Comparison of ENCODE assay signal across 2 cellular contexts in the genomic region with DNA sequence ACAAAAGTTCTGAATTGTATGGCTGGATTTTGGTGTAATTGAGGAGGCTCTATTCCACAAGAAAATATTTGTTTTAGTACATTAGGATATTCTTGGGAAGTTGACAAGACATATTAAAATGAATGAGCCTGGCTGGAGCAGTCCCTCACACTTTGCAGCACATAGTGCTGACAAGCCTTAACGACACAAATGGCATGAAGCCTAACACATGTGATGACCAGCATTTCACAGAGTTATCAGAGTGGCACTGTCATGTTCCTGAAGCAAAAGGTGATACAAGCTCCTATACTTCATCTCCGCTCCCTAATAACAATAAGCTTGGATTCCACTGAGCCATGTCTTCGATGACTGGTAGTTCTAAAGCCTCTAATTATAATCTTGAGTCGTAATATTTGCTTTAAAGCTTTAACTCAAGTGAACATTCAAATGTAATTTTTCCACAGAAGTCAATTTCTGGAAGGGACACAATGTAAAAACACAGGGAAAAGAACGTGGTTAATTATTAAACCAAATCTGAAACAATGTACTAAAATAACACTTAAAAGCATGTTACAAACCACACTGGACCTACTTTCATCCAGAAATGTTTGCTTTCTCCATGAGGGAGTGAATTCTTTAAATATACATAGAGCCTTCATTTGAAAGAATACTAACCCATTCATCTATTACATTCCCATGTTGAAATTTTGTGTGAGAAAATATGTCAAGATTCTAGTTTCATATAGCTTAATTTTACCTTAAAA.
A peak's percentile ranks its signal among the peaks of the same experiment; 100 is the strongest.
TF ChIP-seq lines count a peak whose summit lies in the region.

No MANE protein-coding gene starts in this region.

TF ChIP-seq in A549, 52 proteins besides CTCF, POLR2A, EP300 and RAD21:
- TF ChIP-seq RNF2 (IDR thresholded peaks at IDR 0.05; ENCODE audit: borderline replicate concordance, low read depth) (no peak), HOXA7 (CRISPR knock-in tag; IDR thresholded peaks at IDR 0.05) (no peak)
- TF ChIP-seq, protein P1, sequence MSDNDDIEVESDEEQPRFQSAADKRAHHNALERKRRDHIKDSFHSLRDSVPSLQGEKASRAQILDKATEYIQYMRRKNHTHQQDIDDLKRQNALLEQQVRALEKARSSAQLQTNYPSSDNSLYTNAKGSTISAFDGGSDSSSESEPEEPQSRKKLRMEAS (IDR thresholded peaks at IDR 0.05) = no peak
- TF ChIP-seq, protein P2, sequence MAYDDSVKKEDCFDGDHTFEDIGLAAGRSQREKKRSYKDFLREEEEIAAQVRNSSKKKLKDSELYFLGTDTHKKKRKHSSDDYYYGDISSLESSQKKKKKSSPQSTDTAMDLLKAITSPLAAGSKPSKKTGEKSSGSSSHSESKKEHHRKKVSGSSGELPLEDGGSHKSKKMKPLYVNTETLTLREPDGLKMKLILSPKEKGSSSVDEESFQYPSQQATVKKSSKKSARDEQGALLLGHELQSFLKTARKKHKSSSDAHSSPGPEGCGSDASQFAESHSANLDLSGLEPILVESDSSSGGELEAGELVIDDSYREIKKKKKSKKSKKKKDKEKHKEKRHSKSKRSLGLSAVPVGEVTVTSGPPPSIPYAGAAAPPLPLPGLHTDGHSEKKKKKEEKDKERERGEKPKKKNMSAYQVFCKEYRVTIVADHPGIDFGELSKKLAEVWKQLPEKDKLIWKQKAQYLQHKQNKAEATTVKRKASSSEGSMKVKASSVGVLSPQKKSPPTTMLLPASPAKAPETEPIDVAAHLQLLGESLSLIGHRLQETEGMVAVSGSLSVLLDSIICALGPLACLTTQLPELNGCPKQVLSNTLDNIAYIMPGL (CRISPR knock-in tag; IDR thresholded peaks at IDR 0.05; ENCODE audit: borderline replicate concordance) = no peak
- TF ChIP-seq, protein P3, sequence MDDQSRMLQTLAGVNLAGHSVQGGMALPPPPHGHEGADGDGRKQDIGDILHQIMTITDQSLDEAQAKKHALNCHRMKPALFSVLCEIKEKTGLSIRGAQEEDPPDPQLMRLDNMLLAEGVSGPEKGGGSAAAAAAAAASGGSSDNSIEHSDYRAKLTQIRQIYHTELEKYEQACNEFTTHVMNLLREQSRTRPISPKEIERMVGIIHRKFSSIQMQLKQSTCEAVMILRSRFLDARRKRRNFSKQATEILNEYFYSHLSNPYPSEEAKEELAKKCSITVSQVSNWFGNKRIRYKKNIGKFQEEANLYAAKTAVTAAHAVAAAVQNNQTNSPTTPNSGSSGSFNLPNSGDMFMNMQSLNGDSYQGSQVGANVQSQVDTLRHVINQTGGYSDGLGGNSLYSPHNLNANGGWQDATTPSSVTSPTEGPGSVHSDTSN (IDR thresholded peaks at IDR 0.05) = no peak

TF ChIP-seq in HepG2, 621 proteins besides CTCF, POLR2A, EP300 and RAD21:
- TF ChIP-seq, protein P4, sequence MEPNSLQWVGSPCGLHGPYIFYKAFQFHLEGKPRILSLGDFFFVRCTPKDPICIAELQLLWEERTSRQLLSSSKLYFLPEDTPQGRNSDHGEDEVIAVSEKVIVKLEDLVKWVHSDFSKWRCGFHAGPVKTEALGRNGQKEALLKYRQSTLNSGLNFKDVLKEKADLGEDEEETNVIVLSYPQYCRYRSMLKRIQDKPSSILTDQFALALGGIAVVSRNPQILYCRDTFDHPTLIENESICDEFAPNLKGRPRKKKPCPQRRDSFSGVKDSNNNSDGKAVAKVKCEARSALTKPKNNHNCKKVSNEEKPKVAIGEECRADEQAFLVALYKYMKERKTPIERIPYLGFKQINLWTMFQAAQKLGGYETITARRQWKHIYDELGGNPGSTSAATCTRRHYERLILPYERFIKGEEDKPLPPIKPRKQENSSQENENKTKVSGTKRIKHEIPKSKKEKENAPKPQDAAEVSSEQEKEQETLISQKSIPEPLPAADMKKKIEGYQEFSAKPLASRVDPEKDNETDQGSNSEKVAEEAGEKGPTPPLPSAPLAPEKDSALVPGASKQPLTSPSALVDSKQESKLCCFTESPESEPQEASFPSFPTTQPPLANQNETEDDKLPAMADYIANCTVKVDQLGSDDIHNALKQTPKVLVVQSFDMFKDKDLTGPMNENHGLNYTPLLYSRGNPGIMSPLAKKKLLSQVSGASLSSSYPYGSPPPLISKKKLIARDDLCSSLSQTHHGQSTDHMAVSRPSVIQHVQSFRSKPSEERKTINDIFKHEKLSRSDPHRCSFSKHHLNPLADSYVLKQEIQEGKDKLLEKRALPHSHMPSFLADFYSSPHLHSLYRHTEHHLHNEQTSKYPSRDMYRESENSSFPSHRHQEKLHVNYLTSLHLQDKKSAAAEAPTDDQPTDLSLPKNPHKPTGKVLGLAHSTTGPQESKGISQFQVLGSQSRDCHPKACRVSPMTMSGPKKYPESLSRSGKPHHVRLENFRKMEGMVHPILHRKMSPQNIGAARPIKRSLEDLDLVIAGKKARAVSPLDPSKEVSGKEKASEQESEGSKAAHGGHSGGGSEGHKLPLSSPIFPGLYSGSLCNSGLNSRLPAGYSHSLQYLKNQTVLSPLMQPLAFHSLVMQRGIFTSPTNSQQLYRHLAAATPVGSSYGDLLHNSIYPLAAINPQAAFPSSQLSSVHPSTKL (CRISPR knock-in tag; IDR thresholded peaks at IDR 0.05) = 0 out of 2 replicates have a peak, but pooled peaks have one; percentile 22
- no peak for TF ChIP-seq RAD51 (IDR thresholded peaks at IDR 0.05; ENCODE audit: borderline replicate concordance)
